Comparison of ENCODE assay signal across 21 cellular contexts in the genomic region with DNA sequence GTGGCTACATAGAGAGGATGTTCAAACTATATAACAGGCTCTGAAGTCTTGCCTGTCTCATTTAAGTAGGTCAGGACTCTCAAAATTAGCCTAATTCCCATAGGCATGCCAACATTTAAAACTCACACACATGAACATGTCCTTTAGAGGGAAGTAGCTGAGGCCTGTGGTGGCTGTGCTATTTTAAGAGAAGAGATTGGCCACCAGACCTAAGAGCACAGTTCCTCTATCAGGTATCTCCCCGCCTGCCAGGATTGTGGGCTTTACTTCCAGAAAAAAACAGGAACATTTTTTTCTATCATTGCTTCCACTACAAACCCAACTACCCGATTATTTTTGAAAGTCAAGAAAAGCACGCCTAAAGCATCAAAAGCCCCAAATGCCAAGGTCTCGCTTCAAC. TPM values are rescaled to one million over a fixed set of nuclear protein-coding genes. Genes with fewer than 3 reads are reported as not detected.
A peak's percentile ranks its signal among the peaks of the same experiment; 100 is the strongest.
DNase-seq lines count a peak whose midpoint lies in the region; ATAC-seq, FAIRE-seq and TF ChIP-seq lines count a peak whose summit lies in the region.
"Had no signal": no experiment of that assay in that cellular context is flagged by ENCODE, and none has a peak within 500 bp of the region (broad histone marks: within the 10 kb centered on the region; RNA-seq: fewer than 3 reads in every experiment).

No MANE protein-coding gene starts in this region.

- peaks cover 39% of the 10 kb centered on the region for H3K4me1 ChIP-seq in astrocyte (ENCODE audit: insufficient read depth, low read length)
- peaks cover 7% of the 10 kb centered on the region for H3K4me1 ChIP-seq in upper lobe of right lung

- intact Hi-C loops in upper lobe of right lung (cut with DNase I), result no loop called here

- H4K20me1 ChIP-seq in astrocyte (ENCODE audit: insufficient read depth, low read length), result peaks cover 95% of the 10 kb centered on the region

- no peaks in the 10 kb centered on the region for H3K27me3 ChIP-seq in astrocyte (ENCODE audit: insufficient read depth, low read length)
- H3K27me3 ChIP-seq in upper lobe of right lung, result no peaks in the 10 kb centered on the region
- H3K27me3 ChIP-seq: upper lobe of left lung had no signal

- H3K9me3 Mint-ChIP-seq in astrocyte (ENCODE audit: unreplicated experiment) (no peaks in the 10 kb centered on the region), mesothelial cell of epicardium (no peaks in the 10 kb centered on the region)
- H3K9me3 Mint-ChIP-seq: activated naive CD4-positive, alpha-beta T cell treated with anti-CD3 and anti-CD28 coated beads, Interleukin-2, amount 50 U/mL, for 72 hours; naive thymus-derived CD8-positive, alpha-beta T cell had no signal

- no peak overlapping the region for H3K4me2 ChIP-seq in astrocyte (ENCODE audit: low read length)
- H3K4me2 ChIP-seq: PC-9 had no signal

- H3K27me3 Mint-ChIP-seq in astrocyte (ENCODE audit: low read depth, unreplicated experiment) (no peaks in the 10 kb centered on the region), mesothelial cell of epicardium (ENCODE audit: low read depth) (no peaks in the 10 kb centered on the region)
- H3K27me3 Mint-ChIP-seq: naive thymus-derived CD8-positive, alpha-beta T cell had no signal

- DNase-seq in MV-4-11 (lab: John Stamatoyannopoulos, UW), result peak; percentile 80
- no peak for DNase-seq in astrocyte (ENCODE audit: low read depth)
- no peak for DNase-seq in mesothelial cell of epicardium (ENCODE audit: low spot score in 2 of 2, unreplicated experiment in 2 of 2)
- DNase-seq in upper lobe of right lung, result no peak
- no peak for DNase-seq in hepatic stellate cell (ENCODE audit: low spot score)
- DNase-seq in HuH-7.5 (ENCODE audit: low spot score), result no peak
- no peak for DNase-seq in kidney glomerular epithelial cell (lab: John Stamatoyannopoulos, UW)
- DNase-seq: activated CD4-positive, alpha-beta T cell treated with anti-CD3 and anti-CD28 coated beads for 4 hours; DMS79 treated with DMSO at 0.1 percent for 48 hours; effector CD8-positive, alpha-beta T cell; H7; naive thymus-derived CD8-positive, alpha-beta T cell; NCI-H446; PC-9; retina; stimulated activated CD8-positive, alpha-beta memory T cell treated with anti-CD3 and anti-CD28 coated beads, Interleukin-4, amount 100 ng/mL, for 48 hours; T-helper 1 cell; upper lobe of left lung had no signal

- H2AFZ ChIP-seq in astrocyte (ENCODE audit: low read depth, low read length), result no peak overlapping the region
- H2AFZ ChIP-seq: PC-9 had no signal

- H3K36me3 Mint-ChIP-seq in astrocyte (ENCODE audit: low read depth, unreplicated experiment) (peaks cover 49% of the 10 kb centered on the region), mesothelial cell of epicardium (peaks cover 29% of the 10 kb centered on the region)
- H3K36me3 Mint-ChIP-seq: activated naive CD4-positive, alpha-beta T cell treated with anti-CD3 and anti-CD28 coated beads, Interleukin-2, amount 50 U/mL, for 72 hours had no signal

- H3K27ac Mint-ChIP-seq in astrocyte (ENCODE audit: unreplicated experiment) (no peak overlapping the region), mesothelial cell of epicardium (peak overlapping the region; percentile 60)
- H3K27ac Mint-ChIP-seq: activated naive CD4-positive, alpha-beta T cell treated with anti-CD3 and anti-CD28 coated beads, Interleukin-2, amount 50 U/mL, for 72 hours; naive thymus-derived CD8-positive, alpha-beta T cell had no signal

- TF ChIP-seq CTCF in astrocyte (IDR thresholded peaks at IDR 0.05; ENCODE audit: insufficient read depth, low read depth, low read length) (no peak), mesothelial cell of epicardium (IDR thresholded peaks at IDR 0.05; ENCODE audit: unreplicated experiment) (no peak), upper lobe of right lung (IDR thresholded peaks at IDR 0.05) (no peak)

- H3K9ac ChIP-seq in astrocyte (ENCODE audit: low read length), result no peak overlapping the region

- peaks cover 98% of the 10 kb centered on the region for H3K79me2 ChIP-seq in astrocyte (ENCODE audit: insufficient read depth, low read length)

- H3K4me3 Mint-ChIP-seq in astrocyte (ENCODE audit: unreplicated experiment) (no peak overlapping the region), mesothelial cell of epicardium (no peak overlapping the region)
- H3K4me3 Mint-ChIP-seq: naive thymus-derived CD8-positive, alpha-beta T cell had no signal

- no peaks in the 10 kb centered on the region for H3K9me3 ChIP-seq in astrocyte (ENCODE audit: insufficient read depth, low read depth, low read length)
- no peaks in the 10 kb centered on the region for H3K9me3 ChIP-seq in upper lobe of right lung
- H3K9me3 ChIP-seq: upper lobe of left lung had no signal

- H3K4me3 ChIP-seq in astrocyte (ENCODE audit: insufficient read depth, low read depth, low read length), result no peak overlapping the region
- H3K4me3 ChIP-seq in upper lobe of right lung, result no peak overlapping the region
- H3K4me3 ChIP-seq: PC-9, upper lobe of left lung had no signal

- H3K27ac ChIP-seq in astrocyte (ENCODE audit: low read depth, low read length) (peak overlapping the region; percentile 25), upper lobe of right lung (no peak overlapping the region)
- H3K27ac ChIP-seq: C4-2B, PC-9, upper lobe of left lung had no signal

- no peak for FAIRE-seq in astrocyte (lab: Jason Lieb, UNC)
- FAIRE-seq: bronchial epithelial cell had no signal

- H3K4me1 Mint-ChIP-seq in astrocyte (ENCODE audit: low read depth, unreplicated experiment) (peaks cover 18% of the 10 kb centered on the region), mesothelial cell of epicardium (peaks cover 37% of the 10 kb centered on the region)

- peaks cover 81% of the 10 kb centered on the region for H3K36me3 ChIP-seq in astrocyte (ENCODE audit: insufficient read depth, low read length)
- H3K36me3 ChIP-seq in upper lobe of right lung, result no peaks in the 10 kb centered on the region
- H3K36me3 ChIP-seq: upper lobe of left lung had no signal

- ATAC-seq in upper lobe of right lung, result peak; percentile 53
- ATAC-seq: activated naive CD4-positive, alpha-beta T cell treated with anti-CD3 and anti-CD28 coated beads, Interleukin-2, amount 50 U/mL, for 72 hours; naive thymus-derived CD8-positive, alpha-beta T cell had no signal

RNA-seq across cellular contexts. Expression of gene FHL2, which starts 15.4 kb away (rescaled TPM):
- 104 and 115 TPM in 2 replicates for total RNA-seq in astrocyte
- total RNA-seq in mesothelial cell of epicardium, result 32.3 to 37.9 TPM (median 36.4 TPM) in 3 replicates
- 13.8 TPM for total RNA-seq in upper lobe of right lung
- total RNA-seq: naive thymus-derived CD8-positive, alpha-beta T cell had no signal

RNA-seq across cellular contexts. Expression of gene C2orf49, which starts 46.1 kb away (rescaled TPM):
- 21.6 and 22.6 TPM in 2 replicates for total RNA-seq in astrocyte
- total RNA-seq in mesothelial cell of epicardium, result 20.7 to 23.3 TPM (median 20.8 TPM) in 3 replicates
- total RNA-seq in upper lobe of right lung, result 18.0 TPM

RNA-seq across cellular contexts. Expression of gene TGFBRAP1, which starts 53.9 kb away (rescaled TPM):
- total RNA-seq in astrocyte (25.1 and 26.1 TPM in 2 replicates), mesothelial cell of epicardium (23.3 to 24.1 TPM (median 23.6 TPM) in 3 replicates), upper lobe of right lung (22.9 TPM)
